8 cellular contexts compared by ENCODE assay signal in genomic region chr17:81509687-81510523, GRCh38. TPM values are rescaled to one million over a fixed set of nuclear protein-coding genes. Genes with fewer than 3 reads are reported as not detected.
DNase-seq lines count a peak whose midpoint lies in the region; ATAC-seq and TF ChIP-seq lines count a peak whose summit lies in the region.

No MANE protein-coding gene starts in this region.

- POLR2A ChIA-PET in BJ (lab: Charles Lee) = interaction anchor here (0.5 to 1.3 kb wide), 3 partner anchors 9 to 115 kb away, joined by 3 to 5 read pairs (median 3); partner anchors contain the start of gene BAHCC1

- H3K36me3 ChIP-seq in BJ (ENCODE audit: control insufficient read depth, insufficient read depth, low read length) (peaks cover 31% of the 10 kb centered on the region), adrenal gland (replicated peaks in 1 of 2) (peaks cover 0 to 32% of the 10 kb centered on the region in 2 donors), subcutaneous abdominal adipose tissue (ENCODE audit: control insufficient read depth in 5 of 5, insufficient read depth in 5 of 5, low read length in 5 of 5) (peaks cover 0 to 32% (median 30%) of the 10 kb centered on the region in 5 donors)

- H3K4me3 ChIP-seq in BJ (ENCODE audit: low read depth, low read length) (peak overlapping the region; percentile 95), adrenal gland (peak overlapping the region in 3 of 4 donors; percentile 84 to 95 (median 92)), subcutaneous abdominal adipose tissue (ENCODE audit: low read depth in 1 of 5, low read length in 5 of 5) (peak overlapping the region; percentile 88 to 96 (median 92))

- CTCF ChIA-PET in BJ (lab: Yijun Ruan, JAX) = interaction anchor here (1.2 to 2.9 kb wide), 4 partner anchors 25 to 255 kb away, joined by 3 to 10 read pairs (median 6); no protein-coding TSS in a partner anchor

- H3K27me3 ChIP-seq in BJ (ENCODE audit: control insufficient read depth, insufficient read depth, low read length) (no peaks in the 10 kb centered on the region), adrenal gland (no peaks in the 10 kb centered on the region), subcutaneous abdominal adipose tissue (ENCODE audit: control insufficient read depth in 5 of 5, insufficient read depth in 4 of 5, low read length in 5 of 5) (no peaks in the 10 kb centered on the region)

- H3K27ac ChIP-seq in adrenal gland = peak overlapping the region in 3 of 5 donors; percentile 27 to 99 (median 99)
- peak overlapping the region; percentile 54 for H3K27ac ChIP-seq in subcutaneous abdominal adipose tissue (ENCODE audit: low read depth, low read length)

- 23 to 35% (median 34%) methylated on average over 15 to 19 of the region's 19 CpGs for WGBS in adrenal gland, 4 donors

- H3K9me3 ChIP-seq in adrenal gland (replicated peaks in 1 of 3) (no peaks in the 10 kb centered on the region), subcutaneous abdominal adipose tissue (ENCODE audit: control insufficient read depth in 5 of 5, low read length in 5 of 5) (no peaks in the 10 kb centered on the region)

- ATAC-seq in GM21526 (IDR thresholded peaks at IDR 0.05; ENCODE audit: low FRiP score, unreplicated experiment) = no peak

- intact Hi-C loops in adrenal gland (cut with DNase I) = loop anchor here (10.0 kb wide), 1 partner anchor 95 kb away; no protein-coding TSS in a partner anchor

- no peak for TF ChIP-seq POLR2A in adrenal gland (IDR thresholded peaks at IDR 0.05)

- DNase-seq in BJ (ENCODE audit: low read depth) (no peak), M059J (ENCODE audit: low read depth) (peak; percentile 50), adrenal gland (peak in 1 of 7 donors; percentile 30), kidney tubule cell (ENCODE audit: low spot score) (peak; percentile 29), NCI-H2227 treated with DMSO at 0.1 percent for 48 hours (lab: John Stamatoyannopoulos, UW) (no peak), cerebellar nuclear complex (lab: John Stamatoyannopoulos, UW) (no peak)

- H3K9ac ChIP-seq in subcutaneous abdominal adipose tissue (ENCODE audit: low read length in 5 of 5) = peak overlapping the region; percentile 40 to 89 (median 68)

- TF ChIP-seq CTCF in BJ (IDR thresholded peaks at IDR 0.05; ENCODE audit: insufficient read depth, low read depth, low read length) (no peak), adrenal gland (IDR thresholded peaks at IDR 0.05) (no peak)

- H3K4me1 ChIP-seq in adrenal gland (replicated peaks in 1 of 2) (peaks cover 15 to 37% of the 10 kb centered on the region in 2 donors), subcutaneous abdominal adipose tissue (ENCODE audit: control insufficient read depth in 5 of 5, insufficient read depth in 5 of 5, low read length in 5 of 5) (peaks cover 10 to 52% (median 50%) of the 10 kb centered on the region in 5 donors)

RNA-seq across cellular contexts. Expression of gene ACTG1, which starts 2.7 kb away (rescaled TPM):
- polyA plus RNA-seq in BJ (2011; rRNA removed) (2,988 and 3,774 TPM in 2 replicates), adrenal gland (1,000 to 10,000 TPM in 2 of 3 donors, 100 to 1,000 TPM in 1; 828 to 1,140 (median 1,059) TPM)
- 4,016 and 6,647 TPM in 2 replicates for polyA minus RNA-seq in BJ (2011; rRNA and poly(A)+ RNA removed)
- total RNA-seq in M059J (2014; rRNA removed; shearing (Covaris generic)) = 3,948 and 4,109 TPM in 2 replicates
- 1,000 to 10,000 TPM; 1,781 to 6,446 (median 2,486) TPM for total RNA-seq in adrenal gland

RNA-seq across cellular contexts. Expression of gene FSCN2, which starts 18.3 kb away (rescaled TPM):
- 1.1 and 1.3 TPM in 2 replicates for polyA plus RNA-seq in BJ (2011; rRNA removed)
- polyA minus RNA-seq in BJ (2011; rRNA and poly(A)+ RNA removed) = 1.3 and 1.9 TPM in 2 replicates
- 0.69 TPM in 1 of 2 replicates, not detected in the other for total RNA-seq in M059J (2014; rRNA removed; shearing (Covaris generic))
- total RNA-seq in adrenal gland = 1 to 10 TPM in 4 of 8 donors, under 1 TPM in 4; 0.39 to 1.9 (median 0.88) TPM
- 1 to 10 TPM in 1 of 3 donors, under 1 TPM in 1, not detected in 1; 0.51 to 1.7 TPM for polyA plus RNA-seq in adrenal gland

RNA-seq across cellular contexts. Expression of gene FAAP100, which starts 42.2 kb away (rescaled TPM):
- polyA plus RNA-seq in BJ (2011; rRNA removed) (7.5 and 11.2 TPM in 2 replicates), adrenal gland (10 to 100 TPM in 2 of 3 donors, 1 to 10 TPM in 1; 2.5 to 89.0 (median 41.0) TPM)
- 9.0 and 10.3 TPM in 2 replicates for polyA minus RNA-seq in BJ (2011; rRNA and poly(A)+ RNA removed)
- 8.0 and 18.0 TPM in 2 replicates for total RNA-seq in M059J (2014; rRNA removed; shearing (Covaris generic))
- total RNA-seq in adrenal gland = 10 to 100 TPM; 21.1 to 35.1 (median 31.7) TPM

Comparison
In these comparisons a context has a peak if more than half of its experiments do, and no peak if none do; other contexts are left out.
1. DNase-seq: peak in M059J (single experiment) and kidney tubule cell (single experiment); none in BJ (single experiment), NCI-H2227 treated with DMSO at 0.1 percent for 48 hours (single experiment) and cerebellar nuclear complex (0 of 2).
2. Peak in every context shown above with its lines, with median percentiles within 50 percentile points of each other: H3K4me3 ChIP-seq.